In the genomic region with DNA sequence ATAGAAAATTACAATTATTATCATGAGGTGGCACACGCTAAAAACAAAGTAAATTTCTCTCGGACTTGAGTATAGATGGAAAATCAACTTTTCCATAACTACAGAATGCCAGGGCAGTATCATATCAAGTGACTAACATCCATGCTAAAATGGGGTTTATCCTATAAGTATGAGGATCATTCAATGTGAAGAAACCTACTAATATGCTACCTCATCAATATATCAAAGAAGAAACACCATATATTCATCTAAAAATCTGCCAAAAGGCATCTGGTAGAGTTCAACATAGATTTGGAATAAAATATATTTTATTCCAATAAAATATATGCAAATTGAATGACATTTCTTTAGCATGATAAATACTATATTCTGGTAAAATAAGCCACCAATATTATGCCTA, we compare ENCODE assay signal across 23 cellular contexts.
A peak's percentile ranks its signal among the peaks of the same experiment; 100 is the strongest.
DNase-seq lines count a peak whose midpoint lies in the region; ATAC-seq, FAIRE-seq and TF ChIP-seq lines count a peak whose summit lies in the region.
"Had no signal": no experiment of that assay in that cellular context is flagged by ENCODE, and none has a peak within 500 bp of the region (broad histone marks: within the 10 kb centered on the region; RNA-seq: fewer than 3 reads in every experiment).

No MANE protein-coding gene starts in this region.

- no peak for TF ChIP-seq RAD21 in HepG2 (CRISPR knock-in tag; IDR thresholded peaks at IDR 0.05)
- no peak for TF ChIP-seq RAD21 in K562 (CRISPR knock-in tag; conservative IDR thresholded peaks at IDR 0.05 in 1 of 2, IDR thresholded peaks at IDR 0.05 in 1 of 2)

- H3K4me1 ChIP-seq in HepG2 (ENCODE audit: insufficient read depth, low read length) (no peaks in the 10 kb centered on the region), right lobe of liver (no peaks in the 10 kb centered on the region), K562 (replicated peaks in 1 of 2; ENCODE audit: control insufficient read depth in 2 of 2, insufficient read depth in 2 of 2, low read length in 2 of 2) (no peaks in the 10 kb centered on the region; a peak in 1 of 5 replicates)
- H3K4me1 ChIP-seq: BE2C, BLaER1 had no signal

- H3K9ac ChIP-seq in HepG2 (ENCODE audit: insufficient read depth, low read depth, low read length) (no peak overlapping the region), K562 (ENCODE audit: insufficient read depth in 1 of 2, low read depth in 2 of 2, low read length in 2 of 2) (no peak overlapping the region)
- H3K9ac ChIP-seq: BLaER1 had no signal

- BruUV-seq in HepG2 (replicated peaks; lab: Mats Ljungman, UMichigan) (no TSS peak), K562 (replicated peaks; lab: Mats Ljungman, UMichigan) (no TSS peak)

- TF ChIP-seq EP300 in HepG2 (IDR thresholded peaks at IDR 0.05; ENCODE audit: low read depth in 2 of 2, low read length in 2 of 2) (no peak), HepG2 (CRISPR knock-in tag; IDR thresholded peaks at IDR 0.05; ENCODE audit: borderline replicate concordance) (no peak), K562 (IDR thresholded peaks at IDR 0.05; ENCODE audit: low read length) (no peak)

- no peak overlapping the region for H3K4me3 ChIP-seq in HepG2 (replicated peaks in 1 of 3; ENCODE audit: insufficient read depth in 1 of 3, low read depth in 2 of 3, low read length in 3 of 3)
- H3K4me3 ChIP-seq in right lobe of liver = no peak overlapping the region
- H3K4me3 ChIP-seq in K562 = no peak overlapping the region
- H3K4me3 ChIP-seq: BLaER1, GM12878 had no signal

- in situ Hi-C loops in HepG2 (cut with HindIII; ENCODE audit: extremely low pct_ligation_motif_present, low pct_unique_long_range_greater_than_20kb) (no loop called here), K562 (cut with MboI) (no loop called here), ACHN (cut with HindIII; ENCODE audit: low pct_ligation_motif_present, low pct_unique_long_range_greater_than_20kb, low sequenced_read_pairs) (no loop called here)

- H3K4me2 ChIP-seq in HepG2 (ENCODE audit: low read depth, low read length) (no peak overlapping the region), K562 (ENCODE audit: insufficient read depth, low read length) (no peak overlapping the region)
- H3K4me2 ChIP-seq: BLaER1 had no signal

- TF ChIP-seq CTCF in HepG2 (CRISPR knock-in tag; IDR thresholded peaks at IDR 0.05) = no peak
- TF ChIP-seq CTCF in right lobe of liver (IDR thresholded peaks at IDR 0.05) = no peak
- no peak for TF ChIP-seq CTCF in K562 (IDR thresholded peaks at IDR 0.05 in 2 of 3, conservative IDR thresholded peaks at IDR 0.05 in 1 of 3; ENCODE audit: insufficient read depth in 2 of 3, low read depth in 1 of 3, low read length in 3 of 3)

- no peaks in the 10 kb centered on the region for H3K79me2 ChIP-seq in HepG2 (ENCODE audit: insufficient read depth, low read length)
- no peaks in the 10 kb centered on the region for H3K79me2 ChIP-seq in K562 (ENCODE audit: control insufficient read depth, insufficient read depth, low read length)

- no peaks in the 10 kb centered on the region for H3K9me1 ChIP-seq in K562 (ENCODE audit: control insufficient read depth, insufficient read depth, low read length)

- FAIRE-seq in HepG2 (lab: Jason Lieb, UNC) = no peak
- FAIRE-seq in K562 (lab: Jason Lieb, UNC) = no peak
- FAIRE-seq: GM12878, GM12892, GM18507 had no signal

- ATAC-seq in HepG2 (no peak), right lobe of liver (no peak), K562 (no peak), HG03196 (IDR thresholded peaks at IDR 0.05; ENCODE audit: unreplicated experiment) (no peak)
- ATAC-seq: GM12878 had no signal

- no peaks in the 10 kb centered on the region for H3K27me3 ChIP-seq in HepG2 (ENCODE audit: control insufficient read depth in 1 of 2, insufficient read depth in 2 of 2, low read length in 2 of 2)
- no peaks in the 10 kb centered on the region for H3K27me3 ChIP-seq in right lobe of liver
- H3K27me3 ChIP-seq in K562 (ENCODE audit: control insufficient read depth in 2 of 2, insufficient read depth in 2 of 2, low read length in 2 of 2) = no peaks in the 10 kb centered on the region
- H3K27me3 ChIP-seq: BE2C had no signal

- POLR2A ChIA-PET in HepG2 (lab: Yijun Ruan, JAX) (no interaction called here), K562 (lab: Yijun Ruan, JAX) (no interaction called here)

- CTCF ChIA-PET in HepG2 (lab: Yijun Ruan, JAX; ENCODE audit: low intra/inter-chr PET ratio, low total read pairs) (no interaction called here), K562 (lab: Yijun Ruan, JAX; ENCODE audit: low intra/inter-chr PET ratio) (no interaction called here)

- H3K9me3 ChIP-seq in HepG2 (ENCODE audit: low read length) = peaks cover 84% of the 10 kb centered on the region
- H3K9me3 ChIP-seq in right lobe of liver = no peaks in the 10 kb centered on the region
- no peaks in the 10 kb centered on the region for H3K9me3 ChIP-seq in K562 (replicated peaks; ENCODE audit: control insufficient read depth, insufficient read depth, low read depth, low read length)
- H3K9me3 ChIP-seq: BE2C, BLaER1 had no signal

- DNase-seq in HepG2 (ENCODE audit: low spot score) (no peak), right lobe of liver (no peak), K562 (ENCODE audit: extremely low read depth in 1 of 4, low spot score in 3 of 4) (no peak), ACHN (no peak)
- DNase-seq: BE2C; C1 segment of cervical spinal cord; CD4-positive, alpha-beta memory T cell; CD4-positive, CD25-positive, alpha-beta regulatory T cell; CD8-positive, alpha-beta memory T cell; COR-L47; DMS 273 treated with DMSO at 0.1 percent for 48 hours; DMS153; DMS53; DMS79; DND-41; EL; GDM1 had no signal

- H2AFZ ChIP-seq in HepG2 (ENCODE audit: low read length) (no peak overlapping the region), K562 (ENCODE audit: low read depth, low read length) (no peak overlapping the region)

- TF ChIP-seq POLR2A in HepG2 (IDR thresholded peaks at IDR 0.05; ENCODE audit: insufficient read depth in 1 of 2, low read depth in 2 of 2, low read length in 2 of 2) (no peak), right lobe of liver (IDR thresholded peaks at IDR 0.05) (no peak), K562 (conservative IDR thresholded peaks at IDR 0.05) (no peak)

- WGBS in HepG2 (ENCODE audit: low lambda C conversion rate) = 2% methylated on average over 2 of the region's 2 CpGs
- 56% methylated on average over 2 of the region's 2 CpGs for WGBS in right lobe of liver (ENCODE audit: insufficient coverage, low coverage, low lambda C conversion rate, missing lambda C conversion rate)
- WGBS in K562 (ENCODE audit: insufficient coverage, low coverage, missing lambda C conversion rate) = 95% methylated on average over 2 of the region's 2 CpGs

- H4K20me1 ChIP-seq in HepG2 (ENCODE audit: insufficient read depth, low read length) (no peaks in the 10 kb centered on the region), K562 (replicated peaks; ENCODE audit: control insufficient read depth, insufficient read depth, low read length) (no peaks in the 10 kb centered on the region)
- H4K20me1 ChIP-seq: BLaER1 had no signal

- no peak overlapping the region for H3K27ac ChIP-seq in HepG2 (ENCODE audit: extremely low read length, insufficient read depth, low read length)
- H3K27ac ChIP-seq in right lobe of liver = no peak overlapping the region
- no peak overlapping the region for H3K27ac ChIP-seq in K562 (ENCODE audit: extremely low read depth, low read depth, low read length)
- H3K27ac ChIP-seq: 22Rv1, BLaER1 had no signal

- no peaks in the 10 kb centered on the region for H3K36me3 ChIP-seq in HepG2 (replicated peaks in 1 of 2; ENCODE audit: control insufficient read depth in 1 of 2, insufficient read depth in 2 of 2, low read length in 2 of 2)
- no peaks in the 10 kb centered on the region for H3K36me3 ChIP-seq in right lobe of liver
- no peaks in the 10 kb centered on the region for H3K36me3 ChIP-seq in K562 (ENCODE audit: control insufficient read depth, insufficient read depth, low read length)
- H3K36me3 ChIP-seq: BE2C, BLaER1 had no signal

- intact Hi-C loops in HepG2 (cut with micrococcal nuclease; ENCODE audit: unreplicated experiment) = no loop called here
- intact Hi-C loops in right lobe of liver (cut with DNase I) = no loop called here
- intact Hi-C loops in K562 (cut with micrococcal nuclease) = no loop called here

TF ChIP-seq in HepG2, 621 proteins besides CTCF, POLR2A, EP300 and RAD21:
- TF ChIP-seq ZBTB26 (CRISPR knock-in tag; IDR thresholded peaks at IDR 0.05; ENCODE audit: borderline replicate concordance) (no peak), MAFK (conservative IDR thresholded peaks at IDR 0.05 in 1 of 2, IDR thresholded peaks at IDR 0.05 in 1 of 2; ENCODE audit: low read length in 2 of 2) (peak in 1 of 2 experiments; percentile 60; a peak in 2 of 4 replicates), MAFF (IDR thresholded peaks at IDR 0.05; ENCODE audit: low read depth, low read length) (peak; percentile 30; the same call in 1 of the 2 replicates)

TF ChIP-seq in K562, 482 proteins besides CTCF, POLR2A, EP300 and RAD21:
- TF ChIP-seq ZNF316 (IDR thresholded peaks at IDR 0.05) (peak; percentile 73), NR2F6 (CRISPR knock-in tag; IDR thresholded peaks at IDR 0.05) (no peak), MAFF (IDR thresholded peaks at IDR 0.05; ENCODE audit: low read length) (peak; percentile 11; the same call in 1 of the 2 replicates), MECOM (CRISPR knock-in tag; IDR thresholded peaks at IDR 0.05) (no peak), C11orf30 (IDR thresholded peaks at IDR 0.05; ENCODE audit: low read depth) (peak; percentile 59; the same call in 1 of the 2 replicates)

Comparison
In these comparisons a context has a peak if more than half of its experiments do, and no peak if none do; other contexts are left out.
1. Of the 241 proteins assayed by ChIP-seq in both HepG2 and K562: peak only in HepG2: none; only in K562: none; in both: MAFF; in neither: 239; mixed calls (peak in some experiments, not most) for 1.